2 cellular contexts compared by ENCODE assay signal in the genomic region with DNA sequence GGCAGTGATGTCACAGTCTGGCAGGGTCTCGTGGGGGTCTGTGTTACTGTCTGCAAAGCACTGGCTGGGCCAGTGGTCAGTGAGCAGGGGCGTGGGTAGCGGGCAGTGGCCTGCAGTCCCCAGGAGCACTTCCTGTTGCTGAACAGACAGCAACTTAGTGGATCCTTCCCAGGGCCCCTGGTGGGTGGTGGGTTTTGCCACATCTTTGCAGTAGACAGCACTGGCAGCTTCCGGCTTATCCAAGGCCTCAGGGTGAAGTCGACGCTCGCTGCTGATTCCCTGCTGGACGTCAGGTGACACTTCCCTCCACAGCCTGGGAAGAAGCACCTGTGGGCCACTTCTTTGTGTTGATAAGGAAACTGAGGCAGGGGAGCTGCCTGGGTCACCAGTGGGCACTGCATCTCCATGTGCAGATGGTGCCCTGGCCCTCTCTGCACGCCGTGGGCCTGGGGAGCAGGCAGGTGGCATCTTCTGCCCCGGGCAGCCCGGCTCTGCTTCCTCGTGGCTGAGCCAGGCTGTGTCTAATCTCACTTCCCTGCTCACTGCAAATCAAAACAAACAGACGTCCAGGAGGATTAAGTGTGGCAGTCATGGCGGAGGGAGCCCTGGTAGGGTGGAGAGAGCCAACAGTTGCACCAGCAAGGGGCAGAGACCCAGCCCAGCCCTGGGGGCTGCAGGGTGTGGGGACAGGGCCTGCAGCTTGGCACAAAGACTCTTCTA.
TF ChIP-seq lines count a peak whose summit lies in the region.

No MANE protein-coding gene starts in this region.

TF ChIP-seq in SK-N-SH, 30 proteins besides CTCF, POLR2A, EP300 and RAD21 (continued from another document):
- TF ChIP-seq RCOR1 (IDR thresholded peaks at IDR 0.05; ENCODE audit: low read length) (no peak), GABPA (IDR thresholded peaks at IDR 0.05; ENCODE audit: low read depth) (no peak), CHD2 (IDR thresholded peaks at IDR 0.05; ENCODE audit: low read length, partially characterized antibody) (no peak)
- TF ChIP-seq, protein P1, sequence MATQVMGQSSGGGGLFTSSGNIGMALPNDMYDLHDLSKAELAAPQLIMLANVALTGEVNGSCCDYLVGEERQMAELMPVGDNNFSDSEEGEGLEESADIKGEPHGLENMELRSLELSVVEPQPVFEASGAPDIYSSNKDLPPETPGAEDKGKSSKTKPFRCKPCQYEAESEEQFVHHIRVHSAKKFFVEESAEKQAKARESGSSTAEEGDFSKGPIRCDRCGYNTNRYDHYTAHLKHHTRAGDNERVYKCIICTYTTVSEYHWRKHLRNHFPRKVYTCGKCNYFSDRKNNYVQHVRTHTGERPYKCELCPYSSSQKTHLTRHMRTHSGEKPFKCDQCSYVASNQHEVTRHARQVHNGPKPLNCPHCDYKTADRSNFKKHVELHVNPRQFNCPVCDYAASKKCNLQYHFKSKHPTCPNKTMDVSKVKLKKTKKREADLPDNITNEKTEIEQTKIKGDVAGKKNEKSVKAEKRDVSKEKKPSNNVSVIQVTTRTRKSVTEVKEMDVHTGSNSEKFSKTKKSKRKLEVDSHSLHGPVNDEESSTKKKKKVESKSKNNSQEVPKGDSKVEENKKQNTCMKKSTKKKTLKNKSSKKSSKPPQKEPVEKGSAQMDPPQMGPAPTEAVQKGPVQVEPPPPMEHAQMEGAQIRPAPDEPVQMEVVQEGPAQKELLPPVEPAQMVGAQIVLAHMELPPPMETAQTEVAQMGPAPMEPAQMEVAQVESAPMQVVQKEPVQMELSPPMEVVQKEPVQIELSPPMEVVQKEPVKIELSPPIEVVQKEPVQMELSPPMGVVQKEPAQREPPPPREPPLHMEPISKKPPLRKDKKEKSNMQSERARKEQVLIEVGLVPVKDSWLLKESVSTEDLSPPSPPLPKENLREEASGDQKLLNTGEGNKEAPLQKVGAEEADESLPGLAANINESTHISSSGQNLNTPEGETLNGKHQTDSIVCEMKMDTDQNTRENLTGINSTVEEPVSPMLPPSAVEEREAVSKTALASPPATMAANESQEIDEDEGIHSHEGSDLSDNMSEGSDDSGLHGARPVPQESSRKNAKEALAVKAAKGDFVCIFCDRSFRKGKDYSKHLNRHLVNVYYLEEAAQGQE (IDR thresholded peaks at IDR 0.05; ENCODE audit: low read depth, low read length): no peak

TF ChIP-seq in SK-N-SH treated with all-trans-retinoic acid at 6 μM for 48 hours, 23 proteins besides CTCF, POLR2A, EP300 and RAD21 (continued from another document):
- TF ChIP-seq, protein P2, sequence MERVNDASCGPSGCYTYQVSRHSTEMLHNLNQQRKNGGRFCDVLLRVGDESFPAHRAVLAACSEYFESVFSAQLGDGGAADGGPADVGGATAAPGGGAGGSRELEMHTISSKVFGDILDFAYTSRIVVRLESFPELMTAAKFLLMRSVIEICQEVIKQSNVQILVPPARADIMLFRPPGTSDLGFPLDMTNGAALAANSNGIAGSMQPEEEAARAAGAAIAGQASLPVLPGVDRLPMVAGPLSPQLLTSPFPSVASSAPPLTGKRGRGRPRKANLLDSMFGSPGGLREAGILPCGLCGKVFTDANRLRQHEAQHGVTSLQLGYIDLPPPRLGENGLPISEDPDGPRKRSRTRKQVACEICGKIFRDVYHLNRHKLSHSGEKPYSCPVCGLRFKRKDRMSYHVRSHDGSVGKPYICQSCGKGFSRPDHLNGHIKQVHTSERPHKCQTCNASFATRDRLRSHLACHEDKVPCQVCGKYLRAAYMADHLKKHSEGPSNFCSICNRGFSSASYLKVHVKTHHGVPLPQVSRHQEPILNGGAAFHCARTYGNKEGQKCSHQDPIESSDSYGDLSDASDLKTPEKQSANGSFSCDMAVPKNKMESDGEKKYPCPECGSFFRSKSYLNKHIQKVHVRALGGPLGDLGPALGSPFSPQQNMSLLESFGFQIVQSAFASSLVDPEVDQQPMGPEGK (CRISPR knock-in tag; IDR thresholded peaks at IDR 0.05; ENCODE audit: borderline replicate concordance): no peak
- no peak for TF ChIP-seq BACH2 (CRISPR knock-in tag; IDR thresholded peaks at IDR 0.05; ENCODE audit: borderline replicate concordance)
- TF ChIP-seq, protein P3, sequence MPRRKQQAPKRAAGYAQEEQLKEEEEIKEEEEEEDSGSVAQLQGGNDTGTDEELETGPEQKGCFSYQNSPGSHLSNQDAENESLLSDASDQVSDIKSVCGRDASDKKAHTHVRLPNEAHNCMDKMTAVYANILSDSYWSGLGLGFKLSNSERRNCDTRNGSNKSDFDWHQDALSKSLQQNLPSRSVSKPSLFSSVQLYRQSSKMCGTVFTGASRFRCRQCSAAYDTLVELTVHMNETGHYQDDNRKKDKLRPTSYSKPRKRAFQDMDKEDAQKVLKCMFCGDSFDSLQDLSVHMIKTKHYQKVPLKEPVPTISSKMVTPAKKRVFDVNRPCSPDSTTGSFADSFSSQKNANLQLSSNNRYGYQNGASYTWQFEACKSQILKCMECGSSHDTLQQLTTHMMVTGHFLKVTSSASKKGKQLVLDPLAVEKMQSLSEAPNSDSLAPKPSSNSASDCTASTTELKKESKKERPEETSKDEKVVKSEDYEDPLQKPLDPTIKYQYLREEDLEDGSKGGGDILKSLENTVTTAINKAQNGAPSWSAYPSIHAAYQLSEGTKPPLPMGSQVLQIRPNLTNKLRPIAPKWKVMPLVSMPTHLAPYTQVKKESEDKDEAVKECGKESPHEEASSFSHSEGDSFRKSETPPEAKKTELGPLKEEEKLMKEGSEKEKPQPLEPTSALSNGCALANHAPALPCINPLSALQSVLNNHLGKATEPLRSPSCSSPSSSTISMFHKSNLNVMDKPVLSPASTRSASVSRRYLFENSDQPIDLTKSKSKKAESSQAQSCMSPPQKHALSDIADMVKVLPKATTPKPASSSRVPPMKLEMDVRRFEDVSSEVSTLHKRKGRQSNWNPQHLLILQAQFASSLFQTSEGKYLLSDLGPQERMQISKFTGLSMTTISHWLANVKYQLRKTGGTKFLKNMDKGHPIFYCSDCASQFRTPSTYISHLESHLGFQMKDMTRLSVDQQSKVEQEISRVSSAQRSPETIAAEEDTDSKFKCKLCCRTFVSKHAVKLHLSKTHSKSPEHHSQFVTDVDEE (CRISPR knock-in tag; IDR thresholded peaks at IDR 0.05): no peak
- no peak for TF ChIP-seq ISL1 (CRISPR knock-in tag; IDR thresholded peaks at IDR 0.05)
- TF ChIP-seq, protein P4, sequence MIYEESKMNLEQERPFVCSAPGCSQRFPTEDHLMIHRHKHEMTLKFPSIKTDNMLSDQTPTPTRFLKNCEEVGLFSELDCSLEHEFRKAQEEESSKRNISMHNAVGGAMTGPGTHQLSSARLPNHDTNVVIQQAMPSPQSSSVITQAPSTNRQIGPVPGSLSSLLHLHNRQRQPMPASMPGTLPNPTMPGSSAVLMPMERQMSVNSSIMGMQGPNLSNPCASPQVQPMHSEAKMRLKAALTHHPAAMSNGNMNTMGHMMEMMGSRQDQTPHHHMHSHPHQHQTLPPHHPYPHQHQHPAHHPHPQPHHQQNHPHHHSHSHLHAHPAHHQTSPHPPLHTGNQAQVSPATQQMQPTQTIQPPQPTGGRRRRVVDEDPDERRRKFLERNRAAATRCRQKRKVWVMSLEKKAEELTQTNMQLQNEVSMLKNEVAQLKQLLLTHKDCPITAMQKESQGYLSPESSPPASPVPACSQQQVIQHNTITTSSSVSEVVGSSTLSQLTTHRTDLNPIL (CRISPR knock-in tag; IDR thresholded peaks at IDR 0.05; ENCODE audit: low read depth): no peak
- TF ChIP-seq ZNF8 (CRISPR knock-in tag; IDR thresholded peaks at IDR 0.05): no peak
- TF ChIP-seq RARB (CRISPR knock-in tag; IDR thresholded peaks at IDR 0.05): no peak
- no peak for TF ChIP-seq ZNF565 (CRISPR knock-in tag; conservative IDR thresholded peaks at IDR 0.05; ENCODE audit: low read depth)
- TF ChIP-seq OSR1 (CRISPR knock-in tag; IDR thresholded peaks at IDR 0.05): no peak
